ENCODE assay signal across 1 cellular context in the genomic region with DNA sequence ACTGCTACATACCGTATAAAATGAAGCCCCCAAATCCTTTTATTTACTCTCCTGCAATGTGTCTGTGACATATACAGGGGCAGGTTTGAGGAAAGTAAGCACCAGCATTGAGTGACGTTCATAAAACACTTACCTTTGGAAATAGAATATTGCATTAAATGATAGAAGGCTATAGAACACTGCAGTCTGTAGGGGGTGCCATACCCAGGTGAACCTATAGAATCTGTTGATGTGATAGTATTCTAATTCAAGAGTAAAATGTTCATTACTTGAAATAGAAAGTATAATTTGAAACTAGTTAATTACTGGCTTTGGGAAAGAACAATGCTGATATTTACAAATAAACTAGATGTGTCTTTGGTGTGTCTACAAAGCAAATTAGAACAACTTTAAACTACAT.
TF ChIP-seq lines count a peak whose summit lies in the region.

No MANE protein-coding gene starts in this region.

TF ChIP-seq in endothelial cell of umbilical vein, 7 proteins besides CTCF, POLR2A, EP300 and RAD21:
- TF ChIP-seq JUN (IDR thresholded peaks at IDR 0.05; ENCODE audit: borderline replicate concordance, insufficient read depth, insufficient read length, low read depth) (no peak), EZH2 (IDR thresholded peaks at IDR 0.05; ENCODE audit: borderline replicate concordance, low read depth, low read length, severe bottlenecking) (no peak), GATA2 (IDR thresholded peaks at IDR 0.05; ENCODE audit: insufficient read depth, insufficient read length, low read depth, low read length) (no peak), POLR2AphosphoS5 (IDR thresholded peaks at IDR 0.05; ENCODE audit: insufficient read depth, low read depth, low read length) (no peak), FOS (IDR thresholded peaks at IDR 0.05; ENCODE audit: borderline replicate concordance, insufficient read depth, low read length) (no peak), MYC (IDR thresholded peaks at IDR 0.05; ENCODE audit: low read depth, low read length) (no peak)
- TF ChIP-seq, protein P1, sequence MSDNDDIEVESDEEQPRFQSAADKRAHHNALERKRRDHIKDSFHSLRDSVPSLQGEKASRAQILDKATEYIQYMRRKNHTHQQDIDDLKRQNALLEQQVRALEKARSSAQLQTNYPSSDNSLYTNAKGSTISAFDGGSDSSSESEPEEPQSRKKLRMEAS (IDR thresholded peaks at IDR 0.05; ENCODE audit: insufficient read depth, insufficient read length), result no peak
